1 cellular context compared by ENCODE assay signal in genomic region chr19:5719961-5720790, GRCh38.
TF ChIP-seq lines count a peak whose summit lies in the region.

A gene with protein sequence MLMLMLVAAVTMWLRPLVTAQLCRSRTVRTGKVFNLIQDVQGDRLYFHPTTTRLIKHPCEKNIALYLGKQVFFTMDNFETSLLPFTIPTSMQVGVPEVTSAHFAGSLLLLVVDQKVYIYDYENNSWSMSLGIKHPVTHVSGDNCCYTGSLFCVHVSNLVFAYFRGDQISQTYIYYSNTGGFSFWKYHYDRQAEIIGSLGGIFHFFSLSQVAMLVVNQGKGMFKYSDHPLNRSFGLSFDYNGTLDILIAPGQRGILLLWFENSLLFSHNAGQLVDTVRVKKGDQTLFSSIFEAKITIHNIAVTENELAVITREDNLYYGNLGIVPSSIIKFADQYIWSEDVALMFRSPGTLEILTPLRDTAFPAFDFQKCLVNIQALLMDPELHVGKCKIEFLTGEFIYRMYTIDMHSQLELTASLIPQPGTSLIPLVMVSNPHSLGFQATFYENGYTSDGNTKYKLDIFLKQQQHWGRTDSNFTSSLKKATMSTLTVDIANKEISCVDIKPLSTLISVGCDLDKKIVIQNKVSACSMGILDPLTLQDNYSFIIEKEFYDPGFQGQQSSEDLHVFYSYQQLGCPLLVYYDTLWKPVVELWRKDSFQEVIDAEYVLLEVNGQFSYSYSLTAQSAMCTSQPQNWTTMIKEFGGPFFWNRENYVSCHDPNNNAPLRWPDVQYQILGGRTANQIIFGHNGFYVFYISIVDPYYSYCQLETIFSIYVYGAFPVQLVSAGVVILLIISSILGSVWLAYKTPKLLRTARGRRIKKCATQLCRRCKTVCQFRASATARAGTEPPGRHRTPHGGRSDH (plus strand): TSS chr19:5720637. CDS start chr19:5720738, 101 bp downstream.
A gene with protein sequence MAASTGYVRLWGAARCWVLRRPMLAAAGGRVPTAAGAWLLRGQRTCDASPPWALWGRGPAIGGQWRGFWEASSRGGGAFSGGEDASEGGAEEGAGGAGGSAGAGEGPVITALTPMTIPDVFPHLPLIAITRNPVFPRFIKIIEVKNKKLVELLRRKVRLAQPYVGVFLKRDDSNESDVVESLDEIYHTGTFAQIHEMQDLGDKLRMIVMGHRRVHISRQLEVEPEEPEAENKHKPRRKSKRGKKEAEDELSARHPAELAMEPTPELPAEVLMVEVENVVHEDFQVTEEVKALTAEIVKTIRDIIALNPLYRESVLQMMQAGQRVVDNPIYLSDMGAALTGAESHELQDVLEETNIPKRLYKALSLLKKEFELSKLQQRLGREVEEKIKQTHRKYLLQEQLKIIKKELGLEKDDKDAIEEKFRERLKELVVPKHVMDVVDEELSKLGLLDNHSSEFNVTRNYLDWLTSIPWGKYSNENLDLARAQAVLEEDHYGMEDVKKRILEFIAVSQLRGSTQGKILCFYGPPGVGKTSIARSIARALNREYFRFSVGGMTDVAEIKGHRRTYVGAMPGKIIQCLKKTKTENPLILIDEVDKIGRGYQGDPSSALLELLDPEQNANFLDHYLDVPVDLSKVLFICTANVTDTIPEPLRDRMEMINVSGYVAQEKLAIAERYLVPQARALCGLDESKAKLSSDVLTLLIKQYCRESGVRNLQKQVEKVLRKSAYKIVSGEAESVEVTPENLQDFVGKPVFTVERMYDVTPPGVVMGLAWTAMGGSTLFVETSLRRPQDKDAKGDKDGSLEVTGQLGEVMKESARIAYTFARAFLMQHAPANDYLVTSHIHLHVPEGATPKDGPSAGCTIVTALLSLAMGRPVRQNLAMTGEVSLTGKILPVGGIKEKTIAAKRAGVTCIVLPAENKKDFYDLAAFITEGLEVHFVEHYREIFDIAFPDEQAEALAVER (minus strand): TSS chr19:5720146. CDS start chr19:5720132, 14 bp downstream.

TF ChIP-seq in endothelial cell of umbilical vein, 7 proteins besides CTCF, POLR2A, EP300 and RAD21 (continued from another document):
- TF ChIP-seq JUN (IDR thresholded peaks at IDR 0.05; ENCODE audit: borderline replicate concordance, insufficient read depth, insufficient read length, low read depth) = no peak
- no peak for TF ChIP-seq FOS (IDR thresholded peaks at IDR 0.05; ENCODE audit: borderline replicate concordance, insufficient read depth, low read length)
